In the genomic region with DNA sequence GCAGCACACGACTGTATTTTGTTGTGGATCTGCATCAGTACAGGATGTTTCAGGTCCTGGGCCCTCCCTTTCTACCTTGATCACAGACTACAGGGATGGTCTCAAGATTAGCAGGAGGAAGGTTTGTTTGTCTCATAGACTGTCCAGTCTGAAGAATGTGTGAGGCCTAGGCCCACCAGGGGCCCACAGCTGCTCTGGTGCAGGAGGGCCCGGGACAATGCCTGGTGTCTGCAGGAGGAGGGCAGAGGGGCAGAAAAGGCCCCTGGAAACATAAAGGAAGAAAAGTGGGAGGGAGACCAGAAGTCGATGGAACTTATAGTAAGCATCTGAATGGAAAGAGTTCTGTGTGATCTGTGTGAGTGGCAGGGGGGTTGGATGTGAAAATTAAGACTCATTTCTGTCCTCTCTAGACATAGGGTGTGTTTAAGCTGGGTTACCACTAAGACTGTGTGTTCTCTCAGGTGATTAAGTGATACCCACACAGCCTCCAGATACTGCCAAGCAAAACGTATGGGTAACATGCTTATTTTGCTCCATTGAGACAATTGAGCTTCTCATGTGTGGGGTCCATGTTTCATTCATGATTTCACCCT, we compare ENCODE assay signal across 14 cellular contexts. TPM values are rescaled to one million over a fixed set of nuclear protein-coding genes. Genes with fewer than 3 reads are reported as not detected.
DNase-seq lines count a peak whose midpoint lies in the region; ATAC-seq and TF ChIP-seq lines count a peak whose summit lies in the region.
"Had no signal": no experiment of that assay in that cellular context is flagged by ENCODE, and none has a peak within 500 bp of the region (broad histone marks: within the 10 kb centered on the region; RNA-seq: fewer than 3 reads in every experiment).

No MANE protein-coding gene starts in this region.

- H3K27me3 Mint-ChIP-seq in CD4-positive, CD25-positive, alpha-beta regulatory T cell: no peaks in the 10 kb centered on the region
- H3K27me3 Mint-ChIP-seq: dendritic cell treated with granulocyte-macrophage colony-stimulating factor and Interleukin-4, amounts not matched to agents 40 ng/mL and 50 ng/mL, for 4 days; stimulated activated naive CD8-positive, alpha-beta T cell treated with anti-CD3 and anti-CD28 coated beads, Interleukin-15, Interleukin-2, amounts not matched to agents 100 ng/mL and 50 ng/mL, for 24 hours had no signal

- peaks cover 0 to 9% (median under 1%) of the 10 kb centered on the region in 4 donors for H3K4me1 Mint-ChIP-seq in CD4-positive, CD25-positive, alpha-beta regulatory T cell

- TF ChIP-seq EP300 in SK-N-SH (IDR thresholded peaks at IDR 0.05; ENCODE audit: borderline replicate concordance in 1 of 2, low read depth in 1 of 2, low read length in 1 of 2): no peak

- no peak overlapping the region for H3K4me2 ChIP-seq in SK-N-SH

- no peaks in the 10 kb centered on the region for H3K9me3 ChIP-seq in CD4-positive, CD25-positive, alpha-beta regulatory T cell (ENCODE audit: control insufficient read depth in 2 of 2, low read length in 2 of 2)
- H3K9me3 ChIP-seq in colonic mucosa: no peaks in the 10 kb centered on the region
- no peaks in the 10 kb centered on the region for H3K9me3 ChIP-seq in SK-N-SH

- H3F3A ChIP-seq in SK-N-SH (replicated peaks; ENCODE audit: insufficient read depth): no peaks in the 10 kb centered on the region

- no peaks in the 10 kb centered on the region for H3K36me3 ChIP-seq in CD4-positive, CD25-positive, alpha-beta regulatory T cell (ENCODE audit: control insufficient read depth, insufficient read depth, low read length)
- H3K36me3 ChIP-seq in colonic mucosa: no peaks in the 10 kb centered on the region
- H3K36me3 ChIP-seq in SK-N-SH (replicated peaks in 1 of 2; ENCODE audit: control insufficient read depth in 1 of 2, insufficient read depth in 2 of 2, low read length in 1 of 2): no peaks in the 10 kb centered on the region
- H3K36me3 ChIP-seq: BLaER1 treated with 17β-estradiol and CSF1 and Interleukin-3, amounts not matched to agents 10 nM and 100 nM had no signal

- H3K4me3 Mint-ChIP-seq in CD4-positive, CD25-positive, alpha-beta regulatory T cell: no peak overlapping the region
- H3K4me3 Mint-ChIP-seq: dendritic cell treated with granulocyte-macrophage colony-stimulating factor and Interleukin-4, amounts not matched to agents 40 ng/mL and 50 ng/mL, for 4 days; mesothelial cell of epicardium; stimulated activated naive CD8-positive, alpha-beta T cell treated with anti-CD3 and anti-CD28 coated beads, Interleukin-15, Interleukin-2, amounts not matched to agents 100 ng/mL and 50 ng/mL, for 24 hours had no signal

- CTCF ChIA-PET in SK-N-SH (lab: Yijun Ruan, JAX): interaction anchor here (0.9 to 4.9 kb wide), 2 partner anchors 16 to 98 kb away, joined by 3 to 18 read pairs; no protein-coding TSS in a partner anchor

- no peaks in the 10 kb centered on the region for H3K79me2 ChIP-seq in SK-N-SH (ENCODE audit: insufficient read depth)

- no peaks in the 10 kb centered on the region for H3K27me3 ChIP-seq in CD4-positive, CD25-positive, alpha-beta regulatory T cell (ENCODE audit: control insufficient read depth, insufficient read depth, low read length)
- H3K27me3 ChIP-seq in colonic mucosa (no peaks in the 10 kb centered on the region), SK-N-SH (ENCODE audit: insufficient read depth) (no peaks in the 10 kb centered on the region)
- H3K27me3 ChIP-seq: BLaER1 treated with 17β-estradiol and CSF1 and Interleukin-3, amounts not matched to agents 10 nM and 100 nM had no signal

- intact Hi-C loops in colonic mucosa (cut with DNase I): no loop called here

- DNase-seq in CD4-positive, CD25-positive, alpha-beta regulatory T cell: peak in 1 of 3 donors; percentile 16
- no peak for DNase-seq in colonic mucosa
- no peak for DNase-seq in NCI-H82 (lab: John Stamatoyannopoulos, UW)
- no peak for DNase-seq in stimulated activated naive CD4-positive, alpha-beta T cell (lab: John Stamatoyannopoulos, UW)
- no peak for DNase-seq in SK-N-SH
- no peak for DNase-seq in LoVo (ENCODE audit: low spot score)
- DNase-seq: NCI-H187; stimulated activated CD4-positive, alpha-beta T cell treated with anti-CD3 and anti-CD28 coated beads, Interleukin-4, amount 100 ng/mL, for 1 hour had no signal

- no peaks in the 10 kb centered on the region for H4K20me1 ChIP-seq in SK-N-SH (ENCODE audit: insufficient read depth)
- H4K20me1 ChIP-seq: BLaER1 treated with 17β-estradiol and CSF1 and Interleukin-3, amounts not matched to agents 10 nM and 100 nM had no signal

- no peak for TF ChIP-seq RAD21 in SK-N-SH (IDR thresholded peaks at IDR 0.05; ENCODE audit: low read length)

- H3K9ac ChIP-seq in colonic mucosa (ENCODE audit: low read depth in 2 of 2, low read length in 2 of 2) (no peak overlapping the region), SK-N-SH (no peak overlapping the region)
- H3K9ac ChIP-seq: BLaER1 treated with 17β-estradiol and CSF1 and Interleukin-3, amounts not matched to agents 10 nM and 100 nM had no signal

- no peak overlapping the region for H2AFZ ChIP-seq in SK-N-SH (ENCODE audit: low read depth)

- H3K27ac ChIP-seq in CD4-positive, CD25-positive, alpha-beta regulatory T cell (ENCODE audit: insufficient read depth, low read length, poor library complexity, severe bottlenecking): no peak overlapping the region
- peak overlapping the region; percentile 72 for H3K27ac ChIP-seq in colonic mucosa
- H3K27ac ChIP-seq in SK-N-SH (ENCODE audit: low read depth in 2 of 2, low read length in 1 of 2): no peak overlapping the region
- H3K27ac ChIP-seq: BLaER1 treated with 17β-estradiol and CSF1 and Interleukin-3, amounts not matched to agents 10 nM and 100 nM had no signal

- POLR2A ChIA-PET in SK-N-SH (lab: Yijun Ruan, JAX): no interaction called here

- peak overlapping the region in 2 of 3 donors; percentile 30 to 69 for H3K27ac Mint-ChIP-seq in CD4-positive, CD25-positive, alpha-beta regulatory T cell
- H3K27ac Mint-ChIP-seq: stimulated activated naive CD8-positive, alpha-beta T cell treated with anti-CD3 and anti-CD28 coated beads, Interleukin-15, Interleukin-2, amounts not matched to agents 100 ng/mL and 50 ng/mL, for 24 hours had no signal

- no peak for TF ChIP-seq CTCF in colonic mucosa (IDR thresholded peaks at IDR 0.05)
- no peak for TF ChIP-seq CTCF in SK-N-SH (IDR thresholded peaks at IDR 0.05)

- no peak overlapping the region for H3K4me3 ChIP-seq in CD4-positive, CD25-positive, alpha-beta regulatory T cell (ENCODE audit: low read depth, low read length)
- H3K4me3 ChIP-seq in colonic mucosa (no peak overlapping the region), SK-N-SH (ENCODE audit: low read depth in 2 of 2, low read length in 1 of 2) (no peak overlapping the region)
- H3K4me3 ChIP-seq: BLaER1 treated with 17β-estradiol and CSF1 and Interleukin-3, amounts not matched to agents 10 nM and 100 nM had no signal

- no peak for ATAC-seq in CD4-positive, CD25-positive, alpha-beta regulatory T cell (ENCODE audit: low read depth in 2 of 2)
- ATAC-seq in GM18502 (IDR thresholded peaks at IDR 0.05; ENCODE audit: poor library complexity, unreplicated experiment): peak; percentile 70
- ATAC-seq in HG03175 (IDR thresholded peaks at IDR 0.05; ENCODE audit: unreplicated experiment): peak; percentile 53

- H3K36me3 Mint-ChIP-seq in CD4-positive, CD25-positive, alpha-beta regulatory T cell: no peaks in the 10 kb centered on the region
- H3K36me3 Mint-ChIP-seq: mesothelial cell of epicardium had no signal

- WGBS in SK-N-SH (ENCODE audit: low lambda C conversion rate): 86% methylated on average over 4 of the region's 4 CpGs

- H3K9me3 Mint-ChIP-seq in CD4-positive, CD25-positive, alpha-beta regulatory T cell: no peaks in the 10 kb centered on the region
- H3K9me3 Mint-ChIP-seq: dendritic cell treated with granulocyte-macrophage colony-stimulating factor and Interleukin-4, amounts not matched to agents 40 ng/mL and 50 ng/mL, for 4 days; mesothelial cell of epicardium; stimulated activated naive CD8-positive, alpha-beta T cell treated with anti-CD3 and anti-CD28 coated beads, Interleukin-15, Interleukin-2, amounts not matched to agents 100 ng/mL and 50 ng/mL, for 24 hours had no signal

- no peaks in the 10 kb centered on the region for H3K4me1 ChIP-seq in CD4-positive, CD25-positive, alpha-beta regulatory T cell (ENCODE audit: control insufficient read depth, insufficient read depth, low read length, poor library complexity, severe bottlenecking)
- H3K4me1 ChIP-seq in colonic mucosa: peaks cover 3% of the 10 kb centered on the region
- peaks cover 0 to 9% of the 10 kb centered on the region in 2 experiments; a peak in 1 of 4 replicates for H3K4me1 ChIP-seq in SK-N-SH (ENCODE audit: control insufficient read depth in 1 of 2, insufficient read depth in 2 of 2, low read depth in 1 of 2, low read length in 1 of 2)

- no peaks in the 10 kb centered on the region for H3K9me2 ChIP-seq in SK-N-SH

TF ChIP-seq in SK-N-SH, 30 proteins besides CTCF, POLR2A, EP300 and RAD21 (continues in another document):
- no peak for TF ChIP-seq RFX5 (IDR thresholded peaks at IDR 0.05; ENCODE audit: low read length)
- no peak for TF ChIP-seq SMC3 (IDR thresholded peaks at IDR 0.05; ENCODE audit: low read depth, low read length)
- no peak for TF ChIP-seq TCF12 (IDR thresholded peaks at IDR 0.05)
- TF ChIP-seq TAF1 (IDR thresholded peaks at IDR 0.05; ENCODE audit: borderline replicate concordance, low read depth, low read length): no peak
- no peak for TF ChIP-seq MXI1 (IDR thresholded peaks at IDR 0.05; ENCODE audit: low read depth, low read length)
- no peak for TF ChIP-seq EZH2phosphoT487 (IDR thresholded peaks at IDR 0.05; ENCODE audit: borderline replicate concordance, low read depth)
- no peak for TF ChIP-seq NFIC (IDR thresholded peaks at IDR 0.05; ENCODE audit: borderline replicate concordance)
- TF ChIP-seq NRF1 (IDR thresholded peaks at IDR 0.05; ENCODE audit: low read depth, low read length): no peak
- no peak for TF ChIP-seq TEAD4 (IDR thresholded peaks at IDR 0.05; ENCODE audit: borderline replicate concordance, insufficient read depth)
- TF ChIP-seq ELF1 (IDR thresholded peaks at IDR 0.05): no peak

RNA-seq across cellular contexts. Expression of a gene that starts 33.4 kb away (rescaled TPM):
- total RNA-seq in CD4-positive, CD25-positive, alpha-beta regulatory T cell: 61.2 TPM
- polyA plus RNA-seq in CD4-positive, CD25-positive, alpha-beta regulatory T cell: 10 to 100 TPM; 39.3 to 52.7 (median 44.8) TPM
- 10 to 100 TPM; 23.6 to 59.0 TPM for total RNA-seq in colonic mucosa
- polyA plus RNA-seq in SK-N-SH (2012; rRNA removed): 19.3 and 20.3 TPM in 2 replicates
- 18.9 and 20.5 TPM in 2 replicates for polyA plus RNA-seq in SK-N-SH (2012; cell fraction: cytosol; rRNA removed)
- 17.1 and 27.5 TPM in 2 replicates for polyA plus RNA-seq in SK-N-SH (2012; cell fraction: nucleus; rRNA removed)

Comparison
In these comparisons a context has a peak if more than half of its experiments do, and no peak if none do; other contexts are left out.
1. ATAC-seq: peak in GM18502 (single experiment) and HG03175 (single experiment); none in CD4-positive, CD25-positive, alpha-beta regulatory T cell (0 of 2).